ENCODE assay signal across 11 cellular contexts in genomic region chr9:124810513-124811355, GRCh38. TPM values are rescaled to one million over a fixed set of nuclear protein-coding genes. Genes with fewer than 3 reads are reported as not detected.
DNase-seq lines count a peak whose midpoint lies in the region.
"Had no signal": no experiment of that assay in that cellular context is flagged by ENCODE, and none has a peak within 500 bp of the region (broad histone marks: within the 10 kb centered on the region; RNA-seq: fewer than 3 reads in every experiment).

No MANE protein-coding gene starts in this region.

- H3K4me3 ChIP-seq in urinary bladder (ENCODE audit: low read depth, low read length): no peak overlapping the region
- no peak overlapping the region for H3K4me3 ChIP-seq in effector memory CD4-positive, alpha-beta T cell (ENCODE audit: insufficient read depth, low read depth, low read length, poor library complexity, severe bottlenecking)

- H3K9me3 ChIP-seq in effector memory CD4-positive, alpha-beta T cell (ENCODE audit: control insufficient read depth, low read length): no peaks in the 10 kb centered on the region

- no peaks in the 10 kb centered on the region for H3K36me3 ChIP-seq in urinary bladder (ENCODE audit: insufficient read depth)
- H3K36me3 ChIP-seq in effector memory CD4-positive, alpha-beta T cell (ENCODE audit: control insufficient read depth, insufficient read depth, low read length): no peaks in the 10 kb centered on the region

- no peaks in the 10 kb centered on the region for H3K4me1 ChIP-seq in urinary bladder (ENCODE audit: insufficient read depth)
- no peaks in the 10 kb centered on the region for H3K4me1 ChIP-seq in effector memory CD4-positive, alpha-beta T cell (ENCODE audit: control insufficient read depth, insufficient read depth, low read length, poor library complexity, severe bottlenecking)

- no peaks in the 10 kb centered on the region for H3K27me3 ChIP-seq in effector memory CD4-positive, alpha-beta T cell (replicated peaks; ENCODE audit: control insufficient read depth, insufficient read depth, low read length, poor library complexity, severe bottlenecking)

- H3K27ac ChIP-seq in urinary bladder (ENCODE audit: low read depth): peak overlapping the region; percentile 73
- no peak overlapping the region for H3K27ac ChIP-seq in effector memory CD4-positive, alpha-beta T cell (ENCODE audit: insufficient read depth, low read length, poor library complexity, severe bottlenecking)

- 40% methylated on average over 14 of the region's 14 CpGs for WGBS in urinary bladder

- DNase-seq in M059J (ENCODE audit: low read depth) (peak; percentile 91), dermis blood vessel endothelial cell (peak; percentile 23), left kidney (ENCODE audit: low read depth, low spot score) (peak; percentile 74), NCI-H345 (lab: John Stamatoyannopoulos, UW) (no peak), SKM-1 (lab: John Stamatoyannopoulos, UW; ENCODE audit: unreplicated experiment) (no peak), NK-92 (lab: John Stamatoyannopoulos, UW; ENCODE audit: unreplicated experiment) (no peak)
- DNase-seq in effector memory CD4-positive, alpha-beta T cell: no peak
- DNase-seq: NCI-H82; stimulated activated naive CD8-positive, alpha-beta T cell treated with anti-CD3 and anti-CD28 coated beads, Interleukin-15, Interleukin-2, amounts not matched to agents 100 U/mL and 50 U/mL, for 24 hours had no signal

RNA-seq across cellular contexts. Expression of gene OLFML2A, which starts 33.8 kb away (rescaled TPM):
- 2.4 and 9.3 TPM in 2 replicates for total RNA-seq in M059J (2014; rRNA removed; shearing (Covaris generic))
- total RNA-seq in dermis blood vessel endothelial cell (2.2 and 2.9 TPM in 2 replicates), urinary bladder (40.2 TPM)
- 36.8 TPM for polyA plus RNA-seq in urinary bladder

RNA-seq across cellular contexts. Expression of gene NR6A1, which starts 39.6 kb away (rescaled TPM):
- total RNA-seq in M059J (2014; rRNA removed; shearing (Covaris generic)): 1.4 and 2.4 TPM in 2 replicates
- 2.9 TPM in 2 replicates for total RNA-seq in dermis blood vessel endothelial cell
- 1.4 TPM for total RNA-seq in urinary bladder
- 0.29 TPM for polyA plus RNA-seq in urinary bladder

RNA-seq across cellular contexts. Expression of gene WDR38, which starts 42.5 kb away (rescaled TPM):
- not detected in 2 replicates for total RNA-seq in M059J (2014; rRNA removed; shearing (Covaris generic))
- not detected in 2 replicates for total RNA-seq in dermis blood vessel endothelial cell
- not detected for total RNA-seq in urinary bladder
- not detected for polyA plus RNA-seq in urinary bladder
- total RNA-seq: mononuclear cell had no signal

RNA-seq across cellular contexts. Expression of gene RPL35, which starts 51.0 kb away (rescaled TPM):
- total RNA-seq in M059J (2014; rRNA removed; shearing (Covaris generic)): 2,121 and 2,222 TPM in 2 replicates
- total RNA-seq in dermis blood vessel endothelial cell (1,038 and 2,144 TPM in 2 replicates), urinary bladder (1,117 TPM)
- polyA plus RNA-seq in urinary bladder: 2,692 TPM

RNA-seq across cellular contexts. Expression of gene ARPC5L, which starts 51.2 kb away (rescaled TPM):
- 43.9 and 54.1 TPM in 2 replicates for total RNA-seq in M059J (2014; rRNA removed; shearing (Covaris generic))
- total RNA-seq in dermis blood vessel endothelial cell (21.1 and 22.5 TPM in 2 replicates), urinary bladder (8.8 TPM)
- polyA plus RNA-seq in urinary bladder: 30.3 TPM

Comparison
In these comparisons a context has a peak if more than half of its experiments do, and no peak if none do; other contexts are left out.
1. DNase-seq: peak in M059J (single experiment), dermis blood vessel endothelial cell (single experiment) and left kidney (single experiment); none in NCI-H345 (single experiment), effector memory CD4-positive, alpha-beta T cell (0 of 3), SKM-1 (single experiment) and NK-92 (single experiment).